13 cellular contexts compared by ENCODE assay signal in genomic region chr4:6694177-6694901, GRCh38. TPM values are rescaled to one million over a fixed set of nuclear protein-coding genes. Genes with fewer than 3 reads are reported as not detected.
DNase-seq lines count a peak whose midpoint lies in the region; ATAC-seq, FAIRE-seq and TF ChIP-seq lines count a peak whose summit lies in the region.
"Had no signal": no experiment of that assay in that cellular context is flagged by ENCODE, and none has a peak within 500 bp of the region (broad histone marks: within the 10 kb centered on the region; RNA-seq: fewer than 3 reads in every experiment).

No MANE protein-coding gene starts in this region.

- H3K27me3 ChIP-seq in CD8-positive, alpha-beta T cell (ENCODE audit: insufficient read depth, low read length), result no peaks in the 10 kb centered on the region
- H3K27me3 ChIP-seq in K562 (ENCODE audit: control insufficient read depth in 2 of 2, insufficient read depth in 2 of 2, low read length in 2 of 2), result no peaks in the 10 kb centered on the region
- H3K27me3 ChIP-seq: tibial nerve had no signal

- TF ChIP-seq RAD21 in K562 (CRISPR knock-in tag; conservative IDR thresholded peaks at IDR 0.05 in 1 of 2, IDR thresholded peaks at IDR 0.05 in 1 of 2), result no peak

- 78% methylated on average over 14 of the region's 16 CpGs for WGBS in K562 (ENCODE audit: insufficient coverage, low coverage, missing lambda C conversion rate)

- no peaks in the 10 kb centered on the region for H3K27me3 Mint-ChIP-seq in CD8-positive, alpha-beta T cell (ENCODE audit: low read depth)
- peaks cover 3% of the 10 kb centered on the region for H3K27me3 Mint-ChIP-seq in nephron progenitor cell (ENCODE audit: low read depth, poor library complexity)

- peak in 1 of 7 experiments; percentile 40 for DNase-seq in CD8-positive, alpha-beta T cell
- peak; percentile 55 for DNase-seq in Jurkat, Clone E6-1 (ENCODE audit: low read depth, low spot score)
- DNase-seq in K562 (ENCODE audit: extremely low read depth in 1 of 4, low spot score in 3 of 4) (no peak), nephron progenitor cell (no peak), GM19238 (ENCODE audit: insufficient read length, low spot score) (no peak), GM19240 (ENCODE audit: insufficient read length, low spot score) (no peak)
- DNase-seq: anterior cingulate cortex, DND-41, GOT3 had no signal

- H3K4me2 ChIP-seq in K562 (ENCODE audit: insufficient read depth, low read length), result peak overlapping the region; percentile 61

- peaks cover 79% of the 10 kb centered on the region for H3K4me1 Mint-ChIP-seq in CD8-positive, alpha-beta T cell (ENCODE audit: low read depth)
- peaks cover 61% of the 10 kb centered on the region for H3K4me1 Mint-ChIP-seq in nephron progenitor cell

- H2AFZ ChIP-seq in K562 (ENCODE audit: low read depth, low read length), result no peak overlapping the region; the same call in 1 of the 2 replicates

- H3K4me1 ChIP-seq in CD8-positive, alpha-beta T cell (ENCODE audit: insufficient read depth, low read length), result peaks cover 93% of the 10 kb centered on the region
- peaks cover 52 to 54% of the 10 kb centered on the region in 2 experiments for H3K4me1 ChIP-seq in K562 (replicated peaks in 1 of 2; ENCODE audit: control insufficient read depth in 2 of 2, insufficient read depth in 2 of 2, low read length in 2 of 2)

- H3K27ac ChIP-seq in CD8-positive, alpha-beta T cell (ENCODE audit: low read depth, low read length), result peak overlapping the region; percentile 31
- H3K27ac ChIP-seq in K562 (ENCODE audit: extremely low read depth, low read depth, low read length), result peak overlapping the region; percentile 45; the same call in 2 of the 3 replicates

- in situ Hi-C loops in K562 (cut with MboI), result no loop called here

- peak overlapping the region in 1 of 2 experiments; percentile 59; a peak in 3 of 4 replicates for H3K9ac ChIP-seq in K562 (ENCODE audit: insufficient read depth in 1 of 2, low read depth in 2 of 2, low read length in 2 of 2)

- H3K9me1 ChIP-seq in K562 (ENCODE audit: control insufficient read depth, insufficient read depth, low read length), result no peaks in the 10 kb centered on the region

- H3K4me3 ChIP-seq in CD8-positive, alpha-beta T cell (ENCODE audit: low read depth, low read length), result no peak overlapping the region
- H3K4me3 ChIP-seq in Jurkat, Clone E6-1 (ENCODE audit: low read length), result no peak overlapping the region
- peak overlapping the region; percentile 30; the same call in 1 of the 2 replicates for H3K4me3 ChIP-seq in K562
- H3K4me3 ChIP-seq: tibial nerve had no signal

- peak overlapping the region; percentile 71 for H3K4me3 Mint-ChIP-seq in CD8-positive, alpha-beta T cell
- H3K4me3 Mint-ChIP-seq in nephron progenitor cell, result no peak overlapping the region

- TF ChIP-seq EP300 in K562 (IDR thresholded peaks at IDR 0.05; ENCODE audit: low read length), result no peak

- peak; percentile 18 for ATAC-seq in CD8-positive, alpha-beta T cell
- 0 out of 3 replicates have a peak, but pooled peaks have one; percentile 1 for ATAC-seq in K562
- ATAC-seq in HG02623 (IDR thresholded peaks at IDR 0.05; ENCODE audit: unreplicated experiment), result no peak

- no peak for TF ChIP-seq CTCF in CD8-positive, alpha-beta T cell (IDR thresholded peaks at IDR 0.05)
- TF ChIP-seq CTCF in K562 (IDR thresholded peaks at IDR 0.05 in 2 of 3, conservative IDR thresholded peaks at IDR 0.05 in 1 of 3; ENCODE audit: insufficient read depth in 2 of 3, low read depth in 1 of 3, low read length in 3 of 3) (no peak), nephron progenitor cell (IDR thresholded peaks at IDR 0.05) (no peak)

- intact Hi-C loops in CD8-positive, alpha-beta T cell (cut with DNase I, micrococcal nuclease), result loop anchor here (2.0 to 10.0 kb wide), 2 partner anchors 14 to 120 kb away; partner anchors contain the start of genes MAN2B2 (in 1 of the 2) and MRFAP1L1 (in 1 of the 2)
- intact Hi-C loops in K562 (cut with micrococcal nuclease), result no loop called here

- no peaks in the 10 kb centered on the region for H4K20me1 ChIP-seq in K562 (replicated peaks; ENCODE audit: control insufficient read depth, insufficient read depth, low read length)

- BruUV-seq in K562 (replicated peaks; lab: Mats Ljungman, UMichigan), result no TSS peak

- FAIRE-seq in K562 (lab: Jason Lieb, UNC), result no peak
- FAIRE-seq: islet of Langerhans had no signal

- CTCF ChIA-PET in CD8-positive, alpha-beta T cell (lab: Charles Lee), result interaction anchor here (0.6 to 6.0 kb wide), 4 partner anchors 10 to 30 kb away, joined by 3 to 68 read pairs (median 4); a partner anchor contains a TSS
- CTCF ChIA-PET in K562 (lab: Yijun Ruan, JAX; ENCODE audit: low intra/inter-chr PET ratio), result no interaction called here

- no peaks in the 10 kb centered on the region for H3K9me3 Mint-ChIP-seq in CD8-positive, alpha-beta T cell
- no peaks in the 10 kb centered on the region for H3K9me3 Mint-ChIP-seq in nephron progenitor cell

- H3K79me2 ChIP-seq in K562 (ENCODE audit: control insufficient read depth, insufficient read depth, low read length), result no peaks in the 10 kb centered on the region

- POLR2A ChIA-PET in CD8-positive, alpha-beta T cell (lab: Charles Lee), result interaction anchor here (1.0 to 4.7 kb wide), 4 partner anchors 10 to 19 kb away, joined by 4 to 96 read pairs (median 23); partner anchors contain the start of gene MRFAP1L1
- POLR2A ChIA-PET in K562 (lab: Yijun Ruan, JAX), result interaction anchor here (0.6 to 5.8 kb wide), 10 partner anchors 9 to 348 kb away, joined by 3 to 38 read pairs (median 3); partner anchors contain the start of gene MRFAP1L1

- no peak for TF ChIP-seq POLR2A in K562 (conservative IDR thresholded peaks at IDR 0.05)

- peaks cover 1% of the 10 kb centered on the region for H3K36me3 Mint-ChIP-seq in CD8-positive, alpha-beta T cell
- peaks cover 9% of the 10 kb centered on the region for H3K36me3 Mint-ChIP-seq in nephron progenitor cell (ENCODE audit: low read depth)

- H3K36me3 ChIP-seq in CD8-positive, alpha-beta T cell (ENCODE audit: insufficient read depth, low read length), result no peaks in the 10 kb centered on the region
- no peaks in the 10 kb centered on the region for H3K36me3 ChIP-seq in K562 (ENCODE audit: control insufficient read depth, insufficient read depth, low read length)

- no peaks in the 10 kb centered on the region for H3K9me3 ChIP-seq in CD8-positive, alpha-beta T cell (ENCODE audit: low read length)
- no peaks in the 10 kb centered on the region for H3K9me3 ChIP-seq in K562 (replicated peaks; ENCODE audit: control insufficient read depth, insufficient read depth, low read depth, low read length)
- H3K9me3 ChIP-seq: tibial nerve had no signal

- H3K27ac Mint-ChIP-seq in CD8-positive, alpha-beta T cell, result peak overlapping the region; percentile 93
- H3K27ac Mint-ChIP-seq in nephron progenitor cell, result peak overlapping the region; percentile 98

RNA-seq across cellular contexts. Expression of gene S100P, which starts 0.7 kb away (rescaled TPM):
- total RNA-seq in CD8-positive, alpha-beta T cell, result 1 to 10 TPM; 1.1 to 1.5 TPM
- polyA plus RNA-seq in Jurkat, Clone E6-1 (2012; ENCODE audit: insufficient read depth, insufficient read length), result not detected
- 1.7 TPM in 1 of 2 replicates, not detected in the other for total RNA-seq in K562 (2011; cell fraction: chromatin; rRNA removed; ENCODE audit: low replicate concordance)
- total RNA-seq in K562 (2011; cell fraction: nucleolus; rRNA removed), result 0.33 and 0.53 TPM in 2 replicates
- 0.81 TPM in 1 of 2 replicates, not detected in the other for total RNA-seq in K562 (2011; cell fraction: nucleoplasm; rRNA removed)
- 5.8 and 7.5 TPM in 2 replicates for total RNA-seq in K562 (2014; rRNA removed)
- 7.4 and 13.7 TPM in 2 replicates for total RNA-seq in K562 (2014; rRNA removed; fragmentation: Illumina TruSeq; extraction: Trizol)
- 7.2 and 7.5 TPM in 2 replicates for total RNA-seq in K562 (2015; rRNA removed; fragmentation: Illumina TruSeq; extraction: Trizol)
- 13.2 and 16.8 TPM in 2 replicates for total RNA-seq in K562 (2021)
- polyA plus RNA-seq in K562 (2011; rRNA removed), result 2.7 and 4.1 TPM in 2 replicates
- 0.55 and 3.2 TPM in 2 replicates for polyA plus RNA-seq in K562 (2011; cell fraction: cytosol; rRNA removed)
- 0.30 and 1.6 TPM in 2 replicates for polyA plus RNA-seq in K562 (2011; cell fraction: nucleus; rRNA removed)
- 11.5 and 304 TPM in 2 replicates for polyA plus RNA-seq in K562 (2012)
- polyA plus RNA-seq in K562 (2014; fragmentation: Illumina TruSeq; extraction: Trizol), result 6.9 and 7.4 TPM in 2 replicates
- polyA plus RNA-seq in K562 (2014; fragmentation: Nextera tagmentation; extraction: Ambion mirVana), result 10 to 100 TPM; 21.0 to 23.8 TPM
- 5.5 and 5.7 TPM in 2 replicates for polyA plus RNA-seq in K562 (2014; rRNA removed)
- polyA minus RNA-seq in K562 (2011; rRNA and poly(A)+ RNA removed), result 0.15 and 0.25 TPM in 2 replicates
- 4.8 and 23.3 TPM in 2 replicates for polyA minus RNA-seq in K562 (2011; cell fraction: cytosol; rRNA and poly(A)+ RNA removed)
- 4.7 and 6.1 TPM in 2 replicates for polyA minus RNA-seq in K562 (2011; cell fraction: nucleus; rRNA and poly(A)+ RNA removed)
- total RNA-seq: osteocyte, tibial nerve had no signal

RNA-seq across cellular contexts. Expression of gene MRFAP1L1, which starts 15.3 kb away (rescaled TPM):
- 10 to 100 TPM; 27.5 to 30.0 TPM for total RNA-seq in CD8-positive, alpha-beta T cell
- 58.2 TPM for polyA plus RNA-seq in Jurkat, Clone E6-1 (2012; ENCODE audit: insufficient read depth, insufficient read length)
- total RNA-seq in K562 (2011; cell fraction: chromatin; rRNA removed; ENCODE audit: low replicate concordance), result 23.4 and 45.9 TPM in 2 replicates
- total RNA-seq in K562 (2011; cell fraction: nucleolus; rRNA removed), result 16.5 and 18.4 TPM in 2 replicates
- total RNA-seq in K562 (2011; cell fraction: nucleoplasm; rRNA removed), result 26.7 and 33.1 TPM in 2 replicates
- total RNA-seq in K562 (2014; rRNA removed) (74.2 and 78.8 TPM in 2 replicates), K562 (2014; rRNA removed; fragmentation: Illumina TruSeq; extraction: Trizol) (85.7 and 86.2 TPM in 2 replicates), K562 (2015; rRNA removed; fragmentation: Illumina TruSeq; extraction: Trizol) (83.3 and 90.6 TPM in 2 replicates), K562 (2021) (51.3 and 53.6 TPM in 2 replicates)
- polyA plus RNA-seq in K562 (2011; rRNA removed) (59.5 and 83.8 TPM in 2 replicates), K562 (2014; fragmentation: Illumina TruSeq; extraction: Trizol) (74.8 and 87.6 TPM in 2 replicates), K562 (2014; fragmentation: Nextera tagmentation; extraction: Ambion mirVana) (10 to 100 TPM; 37.6 to 48.1 TPM), K562 (2014; rRNA removed) (104 and 111 TPM in 2 replicates)
- 19.4 and 37.0 TPM in 2 replicates for polyA plus RNA-seq in K562 (2011; cell fraction: cytosol; rRNA removed)
- 37.8 and 48.5 TPM in 2 replicates for polyA plus RNA-seq in K562 (2011; cell fraction: nucleus; rRNA removed)
- 49.1 and 74.0 TPM in 2 replicates for polyA plus RNA-seq in K562 (2012)
- polyA minus RNA-seq in K562 (2011; rRNA and poly(A)+ RNA removed), result 46.9 and 49.6 TPM in 2 replicates
- polyA minus RNA-seq in K562 (2011; cell fraction: cytosol; rRNA and poly(A)+ RNA removed), result 10.4 and 17.8 TPM in 2 replicates
- 13.7 and 31.7 TPM in 2 replicates for polyA minus RNA-seq in K562 (2011; cell fraction: nucleus; rRNA and poly(A)+ RNA removed)

RNA-seq across cellular contexts. Expression of gene BLOC1S4, which starts 21.6 kb away (rescaled TPM):
- total RNA-seq in CD8-positive, alpha-beta T cell, result 10 to 100 TPM; 29.7 to 30.7 TPM
- polyA plus RNA-seq in Jurkat, Clone E6-1 (2012; ENCODE audit: insufficient read depth, insufficient read length), result 10.1 TPM
- 9.9 and 18.6 TPM in 2 replicates for total RNA-seq in K562 (2011; cell fraction: chromatin; rRNA removed; ENCODE audit: low replicate concordance)
- 25.1 and 30.5 TPM in 2 replicates for total RNA-seq in K562 (2011; cell fraction: nucleolus; rRNA removed)
- total RNA-seq in K562 (2011; cell fraction: nucleoplasm; rRNA removed), result 18.3 and 23.1 TPM in 2 replicates
- total RNA-seq in K562 (2014; rRNA removed), result 31.6 and 38.3 TPM in 2 replicates
- 10.0 and 11.2 TPM in 2 replicates for total RNA-seq in K562 (2014; rRNA removed; fragmentation: Illumina TruSeq; extraction: Trizol)
- 10.5 and 10.8 TPM in 2 replicates for total RNA-seq in K562 (2015; rRNA removed; fragmentation: Illumina TruSeq; extraction: Trizol)
- total RNA-seq in K562 (2021), result 29.4 and 31.1 TPM in 2 replicates
- polyA plus RNA-seq in K562 (2011; rRNA removed), result 21.0 and 25.5 TPM in 2 replicates
- 27.6 and 61.0 TPM in 2 replicates for polyA plus RNA-seq in K562 (2011; cell fraction: cytosol; rRNA removed)
- polyA plus RNA-seq in K562 (2011; cell fraction: nucleus; rRNA removed), result 14.4 and 23.7 TPM in 2 replicates
- 20.7 and 24.2 TPM in 2 replicates for polyA plus RNA-seq in K562 (2012)
- polyA plus RNA-seq in K562 (2014; fragmentation: Illumina TruSeq; extraction: Trizol), result 10.3 and 15.0 TPM in 2 replicates
- polyA plus RNA-seq in K562 (2014; fragmentation: Nextera tagmentation; extraction: Ambion mirVana), result 1 to 10 TPM; 3.1 to 3.9 TPM
- polyA plus RNA-seq in K562 (2014; rRNA removed), result 30.9 and 37.3 TPM in 2 replicates
- 5.4 and 8.9 TPM in 2 replicates for polyA minus RNA-seq in K562 (2011; rRNA and poly(A)+ RNA removed)
- polyA minus RNA-seq in K562 (2011; cell fraction: cytosol; rRNA and poly(A)+ RNA removed), result 9.5 and 11.1 TPM in 2 replicates
- polyA minus RNA-seq in K562 (2011; cell fraction: nucleus; rRNA and poly(A)+ RNA removed), result 10.4 and 14.2 TPM in 2 replicates

RNA-seq across cellular contexts. Expression of gene MRFAP1, which starts 53.9 kb away (rescaled TPM):
- total RNA-seq in CD8-positive, alpha-beta T cell, result 100 to 1,000 TPM; 177 to 183 TPM
- polyA plus RNA-seq in Jurkat, Clone E6-1 (2012; ENCODE audit: insufficient read depth, insufficient read length), result 228 TPM
- 15.5 and 27.2 TPM in 2 replicates for total RNA-seq in K562 (2011; cell fraction: chromatin; rRNA removed; ENCODE audit: low replicate concordance)
- 14.7 and 15.3 TPM in 2 replicates for total RNA-seq in K562 (2011; cell fraction: nucleolus; rRNA removed)
- total RNA-seq in K562 (2011; cell fraction: nucleoplasm; rRNA removed), result 23.0 and 24.2 TPM in 2 replicates
- total RNA-seq in K562 (2014; rRNA removed) (147 and 234 TPM in 2 replicates), K562 (2014; rRNA removed; fragmentation: Illumina TruSeq; extraction: Trizol) (151 and 173 TPM in 2 replicates), K562 (2015; rRNA removed; fragmentation: Illumina TruSeq; extraction: Trizol) (163 and 171 TPM in 2 replicates), K562 (2021) (257 and 270 TPM in 2 replicates)
- polyA plus RNA-seq in K562 (2011; rRNA removed) (123 and 143 TPM in 2 replicates), K562 (2014; fragmentation: Illumina TruSeq; extraction: Trizol) (185 and 221 TPM in 2 replicates), K562 (2014; fragmentation: Nextera tagmentation; extraction: Ambion mirVana) (10 to 100 TPM; 46.0 to 59.9 TPM), K562 (2014; rRNA removed) (251 and 255 TPM in 2 replicates)
- 93.5 and 146 TPM in 2 replicates for polyA plus RNA-seq in K562 (2011; cell fraction: cytosol; rRNA removed)
- 74.4 and 83.5 TPM in 2 replicates for polyA plus RNA-seq in K562 (2011; cell fraction: nucleus; rRNA removed)
- 285 and 344 TPM in 2 replicates for polyA plus RNA-seq in K562 (2012)
- polyA minus RNA-seq in K562 (2011; rRNA and poly(A)+ RNA removed), result 49.7 and 58.2 TPM in 2 replicates
- 37.6 and 63.5 TPM in 2 replicates for polyA minus RNA-seq in K562 (2011; cell fraction: cytosol; rRNA and poly(A)+ RNA removed)
- 13.9 and 29.2 TPM in 2 replicates for polyA minus RNA-seq in K562 (2011; cell fraction: nucleus; rRNA and poly(A)+ RNA removed)
